29 cellular contexts compared by ENCODE assay signal in the genomic region with DNA sequence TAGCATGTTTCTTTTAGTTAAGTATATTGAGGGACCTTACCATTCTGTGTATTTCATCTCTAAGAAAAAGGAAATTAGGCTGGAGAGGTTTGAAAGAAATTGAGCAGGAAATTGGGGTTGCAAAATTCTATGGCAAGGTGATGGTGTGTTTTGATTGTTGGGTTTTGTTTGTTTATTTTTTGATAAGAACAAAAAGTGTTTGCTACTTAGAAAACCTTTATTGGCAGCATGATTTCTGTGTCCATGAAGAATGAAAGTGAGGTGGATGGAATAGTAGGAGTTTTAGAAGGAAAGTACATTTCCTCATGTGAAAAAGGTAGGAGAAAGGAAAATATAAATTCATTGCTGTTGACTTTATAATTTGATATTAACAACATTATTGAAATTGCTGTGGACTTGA.
"Had no signal": no experiment of that assay in that cellular context is flagged by ENCODE, and none has a peak within 500 bp of the region (broad histone marks: within the 10 kb centered on the region; RNA-seq: fewer than 3 reads in every experiment).

No MANE protein-coding gene starts in this region.

- H3K36me3 ChIP-seq: colonic mucosa, esophagus muscularis mucosa, gastroesophageal sphincter, heart right ventricle, lower lobe of right lung, neural progenitor cell, prostate gland, right atrium auricular region, suprapubic skin, transverse colon, upper lobe of right lung, uterus had no signal

- H2AFZ ChIP-seq: neural progenitor cell, parathyroid adenoma had no signal

- H3K9ac ChIP-seq: neural progenitor cell, parathyroid adenoma had no signal

- H3K36me3 Mint-ChIP-seq: naive B cell; natural killer cell treated with Interleukin-12 subunit alpha and Interleukin-12 subunit beta and Interleukin-15 and Interleukin-18, amount 100 ng/mL, for 72 hours; neural progenitor cell had no signal

- FAIRE-seq: keratinocyte had no signal

- H3K4me1 ChIP-seq: colonic mucosa, prostate gland had no signal

- H3K9me3 ChIP-seq: colonic mucosa, esophagus muscularis mucosa, gastroesophageal sphincter, heart right ventricle, lower lobe of right lung, mucosa of descending colon, prostate gland, right atrium auricular region, suprapubic skin, transverse colon, upper lobe of right lung, uterus had no signal

- H3K4me3 ChIP-seq: colonic mucosa, esophagus muscularis mucosa, gastroesophageal sphincter, heart right ventricle, lower lobe of right lung, mucosa of descending colon, neural progenitor cell, prostate gland, right atrium auricular region, smooth muscle cell, suprapubic skin, transverse colon, upper lobe of right lung, uterus had no signal

- DNase-seq: colonic mucosa; effector CD8-positive, alpha-beta T cell; endodermal cell; foreskin keratinocyte; glutamatergic neuron; heart right ventricle; left ventricle myocardium superior; lower lobe of right lung; mucosa of descending colon; naive B cell; stimulated activated CD4-positive, alpha-beta T cell treated with anti-CD3 and anti-CD28 coated beads, Interleukin-12 subunit alpha, Interleukin-12 subunit beta, amount 100 ng/mL, for 4 hours; stimulated activated CD4-positive, alpha-beta T cell treated with anti-CD3 and anti-CD28 coated beads, Interleukin-1b, Interleukin-23, amount 100 ng/mL, for 48 hours; stimulated activated CD4-positive, alpha-beta T cell treated with anti-CD3 and anti-CD28 coated beads, Interleukin-4, amount 100 ng/mL, for 1 hour; stimulated activated CD8-positive, alpha-beta memory T cell treated with anti-CD3 and anti-CD28 coated beads, Interleukin-4, amount 100 ng/mL, for 48 hours; stimulated activated naive CD4-positive, alpha-beta T cell treated with Interleukin-2 at 50 U/mL for 16 hours; transverse colon; upper lobe of right lung; uterus had no signal

- H3K4me3 Mint-ChIP-seq: dendritic cell treated with granulocyte-macrophage colony-stimulating factor and Interleukin-4, amounts not matched to agents 40 ng/mL and 50 ng/mL, for 4 days; endodermal cell; natural killer cell treated with Interleukin-12 subunit alpha and Interleukin-12 subunit beta and Interleukin-15 and Interleukin-18, amount 100 ng/mL, for 72 hours; neural progenitor cell had no signal

- H3K9me3 Mint-ChIP-seq: dendritic cell treated with granulocyte-macrophage colony-stimulating factor and Interleukin-4, amounts not matched to agents 40 ng/mL and 50 ng/mL, for 4 days; endodermal cell; naive B cell; natural killer cell treated with Interleukin-12 subunit alpha and Interleukin-12 subunit beta and Interleukin-15 and Interleukin-18, amount 100 ng/mL, for 72 hours; neural progenitor cell had no signal

- H3K27ac Mint-ChIP-seq: dendritic cell treated with granulocyte-macrophage colony-stimulating factor and Interleukin-4, amounts not matched to agents 40 ng/mL and 50 ng/mL, for 4 days; endodermal cell; natural killer cell treated with Interleukin-12 subunit alpha and Interleukin-12 subunit beta and Interleukin-15 and Interleukin-18, amount 100 ng/mL, for 72 hours; neural progenitor cell had no signal

- H3K27ac ChIP-seq: colonic mucosa, esophagus muscularis mucosa, foreskin keratinocyte, gastroesophageal sphincter, lower lobe of right lung, neural progenitor cell, prostate gland, suprapubic skin, transverse colon, upper lobe of right lung, uterus had no signal

- H3K27me3 Mint-ChIP-seq: dendritic cell treated with granulocyte-macrophage colony-stimulating factor and Interleukin-4, amounts not matched to agents 40 ng/mL and 50 ng/mL, for 4 days; naive B cell; natural killer cell treated with Interleukin-12 subunit alpha and Interleukin-12 subunit beta and Interleukin-15 and Interleukin-18, amount 100 ng/mL, for 72 hours had no signal

- H3K4me2 ChIP-seq: neural progenitor cell, smooth muscle cell had no signal

- H3K27me3 ChIP-seq: colonic mucosa, esophagus muscularis mucosa, foreskin keratinocyte, gastroesophageal sphincter, heart right ventricle, neural progenitor cell, right atrium auricular region, suprapubic skin, transverse colon, upper lobe of right lung, uterus had no signal
